ENCODE assay signal across 16 cellular contexts in genomic region chr10:114624422-114624821, GRCh38. TPM values are rescaled to one million over a fixed set of nuclear protein-coding genes. Genes with fewer than 3 reads are reported as not detected.
A peak's percentile ranks its signal among the peaks of the same experiment; 100 is the strongest.
DNase-seq lines count a peak whose midpoint lies in the region; ATAC-seq and TF ChIP-seq lines count a peak whose summit lies in the region.
"Had no signal": no experiment of that assay in that cellular context is flagged by ENCODE, and none has a peak within 500 bp of the region (broad histone marks: within the 10 kb centered on the region; RNA-seq: fewer than 3 reads in every experiment).

No MANE protein-coding gene starts in this region.

- intact Hi-C loops in Calu3 (cut with micrococcal nuclease; ENCODE audit: unreplicated experiment) (loop anchor here (2.0 kb wide), 1 partner anchor 54 kb away; no protein-coding TSS in a partner anchor), gastrocnemius medialis (cut with DNase I; ENCODE audit: low total_unique reads) (no loop called here)

- H3K36me3 Mint-ChIP-seq in Calu3 (ENCODE audit: insufficient read depth, unreplicated experiment), result peaks cover 5% of the 10 kb centered on the region

- in situ Hi-C loops in gastrocnemius medialis (cut with MboI; ENCODE audit: low sequenced_read_pairs in 4 of 4), result no loop called here

- H3K27me3 ChIP-seq in SJCRH30 (no peaks in the 10 kb centered on the region), hepatocyte (no peaks in the 10 kb centered on the region), gastrocnemius medialis (peaks cover 0 to 3% (median under 1%) of the 10 kb centered on the region in 3 donors)

- no peak overlapping the region for H3K4me3 Mint-ChIP-seq in Calu3 (ENCODE audit: low read depth, unreplicated experiment)
- H3K4me3 Mint-ChIP-seq: activated CD4-positive, alpha-beta T cell treated with anti-CD3 and anti-CD28 coated beads, Interleukin-2, amount 10 ng/mL, durations not matched to agents 24 days and 14 days; activated naive CD8-positive, alpha-beta T cell treated with anti-CD3 and anti-CD28 coated beads, Interleukin-2, amount 10 ng/mL, durations not matched to agents 7 days and 5 days; activated T-cell treated with anti-CD3 and anti-CD28 coated beads, Interleukin-2, amount 50 U/mL, for 24 hours; stimulated activated naive B cell treated with anti-CD40 and anti-IgM and Interleukin-4, amounts not matched to agents 10 μg/mL and 1 μg/mL and 100 μg/mL, for 72 hours had no signal

- CTCF ChIA-PET in Calu3 (lab: Charles Lee), result interaction anchor here (0.7 to 1.7 kb wide), 2 partner anchors 11 to 1325 kb away, joined by 4 to 6 read pairs; no protein-coding TSS in a partner anchor

- H4K20me1 ChIP-seq in hepatocyte (ENCODE audit: insufficient read depth, poor library complexity, severe bottlenecking), result no peaks in the 10 kb centered on the region

- H3K4me1 Mint-ChIP-seq in Calu3 (ENCODE audit: low read depth, unreplicated experiment), result peaks cover 62% of the 10 kb centered on the region

- H2AFZ ChIP-seq in hepatocyte, result no peak overlapping the region

- H3K27ac ChIP-seq in SJCRH30 (peak overlapping the region; percentile 69), hepatocyte (peak overlapping the region; percentile 68), gastrocnemius medialis (peak overlapping the region; percentile 60 to 81 (median 72))

- peaks cover 21% of the 10 kb centered on the region for H3K79me2 ChIP-seq in hepatocyte

- no TSS peak for BruUV-seq in Calu3 (replicated peaks; lab: Mats Ljungman, UMichigan)

- no peaks in the 10 kb centered on the region for H3K9me2 ChIP-seq in hepatocyte (replicated peaks; ENCODE audit: insufficient read depth)

- no peak for TF ChIP-seq CTCF in Calu3 (IDR thresholded peaks at IDR 0.05; ENCODE audit: unreplicated experiment)
- no peak for TF ChIP-seq CTCF in hepatocyte (IDR thresholded peaks at IDR 0.05; ENCODE audit: poor library complexity)
- TF ChIP-seq CTCF in gastrocnemius medialis (IDR thresholded peaks at IDR 0.05 in 4 of 5, conservative IDR thresholded peaks at IDR 0.05 in 1 of 5), result no peak

- TF ChIP-seq POLR2A in gastrocnemius medialis (IDR thresholded peaks at IDR 0.05), result no peak

- H3K36me3 ChIP-seq in SJCRH30, result peaks cover 5% of the 10 kb centered on the region; the same call in 1 of the 2 replicates
- H3K36me3 ChIP-seq in hepatocyte (replicated peaks; ENCODE audit: insufficient read depth, low read depth), result no peaks in the 10 kb centered on the region
- H3K36me3 ChIP-seq in gastrocnemius medialis, result no peaks in the 10 kb centered on the region

- 94% methylated on average over 2 of the region's 2 CpGs for WGBS in hepatocyte (ENCODE audit: low lambda C conversion rate, missing lambda C conversion rate)

- H3K9me3 Mint-ChIP-seq in Calu3 (ENCODE audit: low read depth, unreplicated experiment), result peaks cover 2% of the 10 kb centered on the region
- H3K9me3 Mint-ChIP-seq: activated naive CD8-positive, alpha-beta T cell treated with anti-CD3 and anti-CD28 coated beads, Interleukin-2, amount 10 ng/mL, durations not matched to agents 7 days and 5 days had no signal

- no peak for ATAC-seq in gastrocnemius medialis
- ATAC-seq in HG03442 (IDR thresholded peaks at IDR 0.05; ENCODE audit: unreplicated experiment), result no peak
- no peak for ATAC-seq in HG03439 (IDR thresholded peaks at IDR 0.05; ENCODE audit: unreplicated experiment)

- DNase-seq in Calu3, result no peak
- no peak for DNase-seq in SJCRH30
- no peak for DNase-seq in hepatocyte (ENCODE audit: low spot score)
- no peak for DNase-seq in gastrocnemius medialis
- no peak for DNase-seq in GOT3 (lab: John Stamatoyannopoulos, UW)
- DNase-seq in NCI-H1436 treated with DMSO at 0.1 percent for 48 hours (lab: John Stamatoyannopoulos, UW), result no peak
- DNase-seq: activated CD4-positive, alpha-beta T cell treated with anti-CD3 and anti-CD28 coated beads, Interleukin-2, amount 10 ng/mL, durations not matched to agents 24 days and 14 days; activated naive CD8-positive, alpha-beta T cell treated with anti-CD3 and anti-CD28 coated beads, Interleukin-2, amount 10 ng/mL, durations not matched to agents 7 days and 5 days; activated T-cell treated with anti-CD3 and anti-CD28 coated beads, Interleukin-2, amount 50 U/mL, for 24 hours; cerebellar nuclear complex; NCI-H1694 treated with DMSO at 0.1 percent for 48 hours; NCI-H524 treated with DMSO at 0.1 percent for 48 hours had no signal

- H3K4me3 ChIP-seq in SJCRH30, result no peak overlapping the region
- H3K4me3 ChIP-seq in hepatocyte, result no peak overlapping the region
- no peak overlapping the region for H3K4me3 ChIP-seq in gastrocnemius medialis

- no peak overlapping the region for H3K4me2 ChIP-seq in hepatocyte

- peak overlapping the region; percentile 83 for H3K27ac Mint-ChIP-seq in Calu3 (ENCODE audit: unreplicated experiment)
- H3K27ac Mint-ChIP-seq: activated CD4-positive, alpha-beta T cell treated with anti-CD3 and anti-CD28 coated beads, Interleukin-2, amount 10 ng/mL, durations not matched to agents 24 days and 14 days; activated naive CD8-positive, alpha-beta T cell treated with anti-CD3 and anti-CD28 coated beads, Interleukin-2, amount 10 ng/mL, durations not matched to agents 7 days and 5 days; activated T-cell treated with anti-CD3 and anti-CD28 coated beads, Interleukin-2, amount 50 U/mL, for 24 hours; T-helper 2 cell treated with Interferon-gamma antibody and Interleukin-4, amounts not matched to agents 5 μg/mL and 100 μg/mL, for 36 hours had no signal

- no peaks in the 10 kb centered on the region for H3K27me3 Mint-ChIP-seq in Calu3 (ENCODE audit: unreplicated experiment)

- H3K4me1 ChIP-seq in SJCRH30 (peaks cover 34% of the 10 kb centered on the region), hepatocyte (ENCODE audit: insufficient read depth) (peaks cover 22% of the 10 kb centered on the region), gastrocnemius medialis (peaks cover 22 to 53% of the 10 kb centered on the region in 2 donors)

- peaks cover 6% of the 10 kb centered on the region for H3K9me3 ChIP-seq in SJCRH30 (replicated peaks)
- no peaks in the 10 kb centered on the region for H3K9me3 ChIP-seq in hepatocyte (ENCODE audit: low read depth)
- no peaks in the 10 kb centered on the region for H3K9me3 ChIP-seq in gastrocnemius medialis

RNA-seq across cellular contexts. Expression of gene ABLIM1, which starts 33.7 kb away (rescaled TPM):
- total RNA-seq in Calu3 (2022), result 81.1 and 89.4 TPM in 2 replicates
- total RNA-seq in SJCRH30 (2014; rRNA removed; shearing (Covaris generic)), result 23.5 and 23.9 TPM in 2 replicates
- 31.6 and 37.9 TPM in 2 replicates for total RNA-seq in hepatocyte
- 19.8 and 20.8 TPM in 2 replicates for polyA plus RNA-seq in hepatocyte
- 100 to 1,000 TPM in 3 of 4 donors, 10 to 100 TPM in 1; 84.7 to 203 (median 150) TPM for total RNA-seq in gastrocnemius medialis
